ENCODE assay signal across 19 cellular contexts in genomic region chr17:39793473-39793872, GRCh38. TPM values are rescaled to one million over a fixed set of nuclear protein-coding genes. Genes with fewer than 3 reads are reported as not detected.
A peak's percentile ranks its signal among the peaks of the same experiment; 100 is the strongest.
DNase-seq lines count a peak whose midpoint lies in the region; ATAC-seq and TF ChIP-seq lines count a peak whose summit lies in the region.
"Had no signal": no experiment of that assay in that cellular context is flagged by ENCODE, and none has a peak within 500 bp of the region (broad histone marks: within the 10 kb centered on the region; RNA-seq: fewer than 3 reads in every experiment).

No MANE protein-coding gene starts in this region.

- no peak for TF ChIP-seq CTCF in endothelial cell (IDR thresholded peaks at IDR 0.05; ENCODE audit: unreplicated experiment)

- no peak for DNase-seq in activated T-cell treated with anti-CD3 and anti-CD28 coated beads, Interleukin-2, amount 50 U/mL, for 4 hours
- DNase-seq in activated T-cell treated with anti-CD3 and anti-CD28 coated beads, Interleukin-2, amount 50 U/mL, for 1 hour = no peak
- DNase-seq in OCI-M1 (lab: John Stamatoyannopoulos, UW) (peak; percentile 70), endothelial cell (ENCODE audit: low spot score) (no peak)
- DNase-seq in activated naive CD8-positive, alpha-beta T cell treated with anti-CD3 and anti-CD28 coated beads, Interleukin-2, amount 50 U/mL, for 24 hours = no peak
- DNase-seq in stimulated activated naive CD8-positive, alpha-beta T cell treated with anti-CD3 and anti-CD28 coated beads, Interleukin-15, amount 100 ng/mL, for 72 hours = no peak
- DNase-seq: caudate nucleus; endodermal cell; GM23248; left ventricle myocardium superior; MG63; NCI-H2029 treated with DMSO at 0.1 percent for 48 hours; NCI-H526 treated with DMSO at 0.1 percent for 48 hours; stimulated activated CD4-positive, alpha-beta T cell treated with anti-CD3 and anti-CD28 coated beads, Interleukin-12 subunit alpha, Interleukin-12 subunit beta, amount 100 ng/mL, for 4 hours; substantia nigra had no signal

- no peaks in the 10 kb centered on the region for H3K27me3 Mint-ChIP-seq in activated T-cell treated with anti-CD3 and anti-CD28 coated beads, Interleukin-2, amount 50 U/mL, for 4 hours (ENCODE audit: low read depth)
- H3K27me3 Mint-ChIP-seq in activated naive CD8-positive, alpha-beta T cell treated with anti-CD3 and anti-CD28 coated beads, Interleukin-2, amount 50 U/mL, for 24 hours = no peaks in the 10 kb centered on the region
- no peaks in the 10 kb centered on the region for H3K27me3 Mint-ChIP-seq in stimulated activated naive CD8-positive, alpha-beta T cell treated with anti-CD3 and anti-CD28 coated beads, Interleukin-15, amount 100 ng/mL, for 72 hours
- no peaks in the 10 kb centered on the region for H3K27me3 Mint-ChIP-seq in endothelial cell (ENCODE audit: unreplicated experiment)

- H3K27ac Mint-ChIP-seq in activated naive CD8-positive, alpha-beta T cell treated with anti-CD3 and anti-CD28 coated beads, Interleukin-2, amount 50 U/mL, for 24 hours = peak overlapping the region; percentile 84
- H3K27ac Mint-ChIP-seq in stimulated activated naive CD8-positive, alpha-beta T cell treated with anti-CD3 and anti-CD28 coated beads, Interleukin-15, amount 100 ng/mL, for 72 hours = peak overlapping the region; percentile 28 to 80
- no peak overlapping the region for H3K27ac Mint-ChIP-seq in endothelial cell (ENCODE audit: unreplicated experiment)
- H3K27ac Mint-ChIP-seq: endodermal cell, progenitor cell of endocrine pancreas had no signal

- H3K36me3 Mint-ChIP-seq in activated T-cell treated with anti-CD3 and anti-CD28 coated beads, Interleukin-2, amount 50 U/mL, for 4 hours (ENCODE audit: insufficient read depth) = peaks cover 32% of the 10 kb centered on the region
- peaks cover 65% of the 10 kb centered on the region for H3K36me3 Mint-ChIP-seq in activated naive CD8-positive, alpha-beta T cell treated with anti-CD3 and anti-CD28 coated beads, Interleukin-2, amount 50 U/mL, for 24 hours (ENCODE audit: low read depth)
- H3K36me3 Mint-ChIP-seq in endothelial cell (ENCODE audit: low read depth, unreplicated experiment) = no peaks in the 10 kb centered on the region

- H3K4me1 Mint-ChIP-seq in activated T-cell treated with anti-CD3 and anti-CD28 coated beads, Interleukin-2, amount 50 U/mL, for 4 hours (ENCODE audit: low read depth) = peaks cover 71% of the 10 kb centered on the region
- peaks cover 72% of the 10 kb centered on the region for H3K4me1 Mint-ChIP-seq in activated naive CD8-positive, alpha-beta T cell treated with anti-CD3 and anti-CD28 coated beads, Interleukin-2, amount 50 U/mL, for 24 hours
- H3K4me1 Mint-ChIP-seq in stimulated activated naive CD8-positive, alpha-beta T cell treated with anti-CD3 and anti-CD28 coated beads, Interleukin-15, amount 100 ng/mL, for 72 hours = peaks cover 79% of the 10 kb centered on the region
- no peaks in the 10 kb centered on the region for H3K4me1 Mint-ChIP-seq in endothelial cell (ENCODE audit: unreplicated experiment)

- ATAC-seq in activated T-cell treated with anti-CD3 and anti-CD28 coated beads, Interleukin-2, amount 50 U/mL, for 4 hours = no peak
- no peak for ATAC-seq in activated naive CD8-positive, alpha-beta T cell treated with anti-CD3 and anti-CD28 coated beads, Interleukin-2, amount 50 U/mL, for 24 hours
- ATAC-seq in stimulated activated naive CD8-positive, alpha-beta T cell treated with anti-CD3 and anti-CD28 coated beads, Interleukin-15, amount 100 ng/mL, for 72 hours = no peak
- ATAC-seq in GM19351 (IDR thresholded peaks at IDR 0.05; ENCODE audit: unreplicated experiment) = no peak
- no peak for ATAC-seq in HG02623 (IDR thresholded peaks at IDR 0.05; ENCODE audit: unreplicated experiment)
- ATAC-seq: left ventricle myocardium superior had no signal

- peak overlapping the region; percentile 50 for H3K4me3 Mint-ChIP-seq in activated T-cell treated with anti-CD3 and anti-CD28 coated beads, Interleukin-2, amount 50 U/mL, for 4 hours
- H3K4me3 Mint-ChIP-seq in activated naive CD8-positive, alpha-beta T cell treated with anti-CD3 and anti-CD28 coated beads, Interleukin-2, amount 50 U/mL, for 24 hours = peak overlapping the region; percentile 9
- peak overlapping the region; percentile 64 to 73 for H3K4me3 Mint-ChIP-seq in stimulated activated naive CD8-positive, alpha-beta T cell treated with anti-CD3 and anti-CD28 coated beads, Interleukin-15, amount 100 ng/mL, for 72 hours
- no peak overlapping the region for H3K4me3 Mint-ChIP-seq in endothelial cell (ENCODE audit: unreplicated experiment)
- H3K4me3 Mint-ChIP-seq: endodermal cell had no signal

- no peaks in the 10 kb centered on the region for H3K9me3 Mint-ChIP-seq in activated T-cell treated with anti-CD3 and anti-CD28 coated beads, Interleukin-2, amount 50 U/mL, for 4 hours
- no peaks in the 10 kb centered on the region for H3K9me3 Mint-ChIP-seq in activated naive CD8-positive, alpha-beta T cell treated with anti-CD3 and anti-CD28 coated beads, Interleukin-2, amount 50 U/mL, for 24 hours
- H3K9me3 Mint-ChIP-seq in stimulated activated naive CD8-positive, alpha-beta T cell treated with anti-CD3 and anti-CD28 coated beads, Interleukin-15, amount 100 ng/mL, for 72 hours = peaks cover 0 to 4% of the 10 kb centered on the region in 2 donors
- no peaks in the 10 kb centered on the region for H3K9me3 Mint-ChIP-seq in endothelial cell (ENCODE audit: unreplicated experiment)
- H3K9me3 Mint-ChIP-seq: endodermal cell had no signal

RNA-seq across cellular contexts. Expression of gene GRB7, which starts 55.7 kb away (rescaled TPM):
- total RNA-seq in activated T-cell treated with anti-CD3 and anti-CD28 coated beads, Interleukin-2, amount 50 U/mL, for 4 hours = under 1 TPM; 0.43 to 0.73 (median 0.47) TPM
- 1.3 TPM for total RNA-seq in endothelial cell (ENCODE audit: unreplicated experiment)
- total RNA-seq: GM23248, myocyte had no signal
